ENCODE assay signal across 8 cellular contexts in the genomic region with DNA sequence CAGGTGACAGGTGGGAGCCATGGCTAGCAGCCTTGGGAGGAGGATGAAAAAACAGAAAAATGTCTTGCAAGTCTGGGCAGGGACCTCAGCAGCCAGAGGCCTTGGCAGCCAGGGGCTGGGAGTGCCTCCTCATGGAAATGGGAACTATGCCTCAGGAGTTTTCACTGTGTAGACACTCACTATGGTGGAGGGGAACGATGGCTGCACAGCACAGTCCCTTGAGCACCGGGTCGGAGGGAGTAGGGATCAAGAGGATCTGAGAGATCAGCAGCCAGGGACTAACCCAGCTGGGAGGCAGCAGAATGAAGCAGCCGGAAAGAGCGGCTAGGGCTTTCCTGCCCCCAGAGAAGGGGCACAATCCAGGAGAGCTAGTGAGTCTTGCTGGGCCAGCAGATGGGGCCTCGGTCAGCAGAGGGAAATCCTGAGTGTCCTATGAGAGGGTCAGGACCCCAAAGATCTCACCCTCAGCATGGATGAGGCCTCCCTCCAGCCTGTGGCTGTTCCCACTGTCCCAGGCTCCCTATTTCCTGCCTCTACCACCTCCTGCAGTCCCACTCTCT. TPM values are rescaled to one million over a fixed set of nuclear protein-coding genes. Genes with fewer than 3 reads are reported as not detected.
DNase-seq lines count a peak whose midpoint lies in the region; ATAC-seq and TF ChIP-seq lines count a peak whose summit lies in the region.

No MANE protein-coding gene starts in this region.

- H3K27me3 Mint-ChIP-seq in activated CD8-positive, alpha-beta T cell treated with anti-CD3 and anti-CD28 coated beads for 36 hours, result no peaks in the 10 kb centered on the region

- intact Hi-C loops in activated CD8-positive, alpha-beta T cell treated with anti-CD3 and anti-CD28 coated beads for 36 hours (cut with micrococcal nuclease), result no loop called here

- H3K4me2 ChIP-seq in smooth muscle cell, result peak overlapping the region; percentile 59

- POLR2A ChIA-PET in activated CD8-positive, alpha-beta T cell treated with anti-CD3 and anti-CD28 coated beads for 36 hours (lab: Charles Lee), result interaction anchor here (0.9 to 1.9 kb wide), 3 partner anchors 52 to 139 kb away, joined by 3 to 6 read pairs (median 3); no protein-coding TSS in a partner anchor

- WGBS in smooth muscle cell (ENCODE audit: low lambda C conversion rate), result 60% methylated on average over 6 of the region's 6 CpGs

- H3K4me1 Mint-ChIP-seq in activated CD8-positive, alpha-beta T cell treated with anti-CD3 and anti-CD28 coated beads for 36 hours (ENCODE audit: low read depth), result peaks cover 47% of the 10 kb centered on the region

- H3K27ac ChIP-seq in right atrium auricular region (peak overlapping the region; percentile 99 to 100), smooth muscle cell (ENCODE audit: low read depth) (peak overlapping the region; percentile 97)

- DNase-seq in ELF-1 (ENCODE audit: low read depth, low spot score) (peak; percentile 21), right atrium auricular region (ENCODE audit: low spot score) (no peak), smooth muscle cell (lab: John Stamatoyannopoulos, UW; ENCODE audit: unreplicated experiment) (no peak), NAMALWA (ENCODE audit: low spot score) (no peak), AML-193 (lab: John Stamatoyannopoulos, UW) (no peak)
- DNase-seq in activated CD8-positive, alpha-beta T cell treated with anti-CD3 and anti-CD28 coated beads for 36 hours, result no peak

- H3K9me3 ChIP-seq in right atrium auricular region (no peaks in the 10 kb centered on the region), smooth muscle cell (replicated peaks; ENCODE audit: low read depth) (no peaks in the 10 kb centered on the region)

- peak overlapping the region; percentile 80 for H3K9ac ChIP-seq in smooth muscle cell (ENCODE audit: low read depth)

- no peak overlapping the region for H2AFZ ChIP-seq in smooth muscle cell (ENCODE audit: low read depth)

- no peaks in the 10 kb centered on the region for H3K9me3 Mint-ChIP-seq in activated CD8-positive, alpha-beta T cell treated with anti-CD3 and anti-CD28 coated beads for 36 hours

- peaks cover 0 to 85% of the 10 kb centered on the region in 2 donors for H3K4me1 ChIP-seq in right atrium auricular region
- peaks cover 44% of the 10 kb centered on the region for H3K4me1 ChIP-seq in smooth muscle cell (ENCODE audit: low read depth)

- CTCF ChIA-PET in activated CD8-positive, alpha-beta T cell treated with anti-CD3 and anti-CD28 coated beads for 36 hours (lab: Charles Lee), result interaction anchor here (0.7 to 3.7 kb wide), 5 partner anchors 14 to 1050 kb away, joined by 3 to 26 read pairs (median 3); no protein-coding TSS in a partner anchor

- H3K79me2 ChIP-seq in smooth muscle cell (ENCODE audit: low read depth), result peaks cover 2% of the 10 kb centered on the region

- H4K20me1 ChIP-seq in smooth muscle cell (ENCODE audit: low read depth), result no peaks in the 10 kb centered on the region

- H3K4me3 ChIP-seq in right atrium auricular region (no peak overlapping the region), smooth muscle cell (no peak overlapping the region)

- no peak for ATAC-seq in activated CD8-positive, alpha-beta T cell treated with anti-CD3 and anti-CD28 coated beads for 36 hours
- no peak for ATAC-seq in GM21576 (IDR thresholded peaks at IDR 0.05; ENCODE audit: unreplicated experiment)
- no peak for ATAC-seq in HG02938 (IDR thresholded peaks at IDR 0.05; ENCODE audit: unreplicated experiment)

- H3F3A ChIP-seq in smooth muscle cell (ENCODE audit: low read depth), result peaks cover 29% of the 10 kb centered on the region

- no peaks in the 10 kb centered on the region for H3K27me3 ChIP-seq in right atrium auricular region
- no peaks in the 10 kb centered on the region for H3K27me3 ChIP-seq in smooth muscle cell (ENCODE audit: low read depth)

- H3K36me3 ChIP-seq in right atrium auricular region (no peaks in the 10 kb centered on the region), smooth muscle cell (ENCODE audit: low read depth) (no peaks in the 10 kb centered on the region)

- no peak for TF ChIP-seq CTCF in activated CD8-positive, alpha-beta T cell treated with anti-CD3 and anti-CD28 coated beads for 36 hours (IDR thresholded peaks at IDR 0.05)
- TF ChIP-seq CTCF in right atrium auricular region (IDR thresholded peaks at IDR 0.05), result no peak
- no peak for TF ChIP-seq CTCF in smooth muscle cell (IDR thresholded peaks at IDR 0.05; ENCODE audit: borderline replicate concordance, insufficient read depth, poor library complexity, severe bottlenecking)

- no peaks in the 10 kb centered on the region for H3K36me3 Mint-ChIP-seq in activated CD8-positive, alpha-beta T cell treated with anti-CD3 and anti-CD28 coated beads for 36 hours (ENCODE audit: low read depth)

- no peak overlapping the region for H3K4me3 Mint-ChIP-seq in activated CD8-positive, alpha-beta T cell treated with anti-CD3 and anti-CD28 coated beads for 36 hours

- H3K27ac Mint-ChIP-seq in activated CD8-positive, alpha-beta T cell treated with anti-CD3 and anti-CD28 coated beads for 36 hours, result peak overlapping the region; percentile 89

RNA-seq across cellular contexts. Expression of a gene that starts 6.2 kb away (rescaled TPM):
- 100 to 1,000 TPM; 700 to 729 TPM for total RNA-seq in activated CD8-positive, alpha-beta T cell treated with anti-CD3 and anti-CD28 coated beads for 36 hours
- total RNA-seq in right atrium auricular region, result 1,000 to 10,000 TPM; 2,265 to 2,787 TPM
- total RNA-seq in smooth muscle cell, result 903 and 1,173 TPM in 2 replicates
- 6,048 and 7,176 TPM in 2 replicates for polyA plus RNA-seq in smooth muscle cell

RNA-seq across cellular contexts. Expression of a gene that starts 23.5 kb away (rescaled TPM):
- total RNA-seq in activated CD8-positive, alpha-beta T cell treated with anti-CD3 and anti-CD28 coated beads for 36 hours, result under 1 TPM; 0.61 to 0.83 TPM
- total RNA-seq in right atrium auricular region (1 to 10 TPM; 1.3 to 4.7 TPM), smooth muscle cell (2.4 and 2.6 TPM in 2 replicates)
- 1.6 and 2.8 TPM in 2 replicates for polyA plus RNA-seq in smooth muscle cell

RNA-seq across cellular contexts. Expression of a gene that starts 56.3 kb away (rescaled TPM):
- total RNA-seq in activated CD8-positive, alpha-beta T cell treated with anti-CD3 and anti-CD28 coated beads for 36 hours, result not detected
- total RNA-seq in right atrium auricular region (10 to 100 TPM in 1 of 2 donors, 1 to 10 TPM in 1; 4.3 to 16.8 TPM), smooth muscle cell (4.8 and 4.9 TPM in 2 replicates)
- 9.8 and 11.6 TPM in 2 replicates for polyA plus RNA-seq in smooth muscle cell
